ENCODE assay signal across 15 cellular contexts in the genomic region with DNA sequence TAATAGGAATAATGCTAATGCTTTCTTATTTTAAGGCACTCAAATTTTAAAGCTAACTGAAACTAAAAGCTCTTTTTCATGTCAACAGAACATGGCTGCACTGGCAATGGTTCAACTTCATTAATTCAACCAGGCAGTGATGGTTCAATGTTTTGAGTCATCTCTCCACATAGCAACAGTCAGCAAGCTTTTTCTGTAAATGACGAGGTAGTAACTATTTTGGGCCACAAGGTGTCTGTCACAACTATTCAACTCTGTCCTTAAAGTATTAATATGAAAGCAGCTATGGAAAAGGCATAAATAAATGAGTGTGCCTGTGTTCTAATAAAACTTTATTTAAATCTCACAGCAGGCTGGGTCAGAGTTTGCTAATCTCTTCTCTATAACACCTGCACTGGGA.
A peak's percentile ranks its signal among the peaks of the same experiment; 100 is the strongest.
DNase-seq lines count a peak whose midpoint lies in the region; ATAC-seq and TF ChIP-seq lines count a peak whose summit lies in the region.
"Had no signal": no experiment of that assay in that cellular context is flagged by ENCODE, and none has a peak within 500 bp of the region (broad histone marks: within the 10 kb centered on the region; RNA-seq: fewer than 3 reads in every experiment).

No MANE protein-coding gene starts in this region.

- TF ChIP-seq CTCF in cardiac muscle cell (IDR thresholded peaks at IDR 0.05; ENCODE audit: low read depth, low read length) (peak; percentile 16), epithelial cell of proximal tubule (conservative IDR thresholded peaks at IDR 0.05; ENCODE audit: low read depth, low read length) (no peak)

- intact Hi-C loops in right cardiac atrium (cut with DNase I) (no loop called here), posterior vena cava (cut with DNase I) (no loop called here)

- no peaks in the 10 kb centered on the region for H3K4me1 ChIP-seq in cardiac muscle cell (ENCODE audit: low read depth)
- no peaks in the 10 kb centered on the region for H3K4me1 ChIP-seq in right cardiac atrium (ENCODE audit: control insufficient read depth, insufficient read depth, low read length)
- H3K4me1 ChIP-seq in effector memory CD4-positive, alpha-beta T cell (ENCODE audit: control insufficient read depth, insufficient read depth, low read length, poor library complexity, severe bottlenecking), result no peaks in the 10 kb centered on the region

- H3K4me3 ChIP-seq in cardiac muscle cell, result no peak overlapping the region
- H3K4me3 ChIP-seq in right cardiac atrium (ENCODE audit: low read length), result no peak overlapping the region
- H3K4me3 ChIP-seq in epithelial cell of proximal tubule (ENCODE audit: low read depth, low read length), result no peak overlapping the region
- H3K4me3 ChIP-seq in effector memory CD4-positive, alpha-beta T cell (ENCODE audit: insufficient read depth, low read depth, low read length, poor library complexity, severe bottlenecking), result no peak overlapping the region
- H3K4me3 ChIP-seq: pancreas had no signal

- 43% methylated on average over 1 of the region's 1 CpG for WGBS in right cardiac atrium

- no peaks in the 10 kb centered on the region for H3K36me3 ChIP-seq in cardiac muscle cell
- H3K36me3 ChIP-seq in effector memory CD4-positive, alpha-beta T cell (ENCODE audit: control insufficient read depth, insufficient read depth, low read length), result no peaks in the 10 kb centered on the region
- H3K36me3 ChIP-seq: pancreas had no signal

- H3K9me3 ChIP-seq in cardiac muscle cell (ENCODE audit: low read depth) (no peaks in the 10 kb centered on the region), right cardiac atrium (ENCODE audit: control insufficient read depth, low read length) (no peaks in the 10 kb centered on the region)
- H3K9me3 ChIP-seq in effector memory CD4-positive, alpha-beta T cell (ENCODE audit: control insufficient read depth, low read length), result no peaks in the 10 kb centered on the region
- H3K9me3 ChIP-seq: pancreas had no signal

- peak in 1 of 2 donors; percentile 43 for DNase-seq in cardiac muscle cell (ENCODE audit: low read depth in 1 of 2, low spot score in 1 of 2)
- DNase-seq in right cardiac atrium, result no peak
- DNase-seq in RKO (ENCODE audit: low spot score), result peak; percentile 53
- peak; percentile 3 for DNase-seq in epithelial cell of proximal tubule (ENCODE audit: low read depth)
- no peak for DNase-seq in posterior vena cava (ENCODE audit: low spot score)
- no peak for DNase-seq in hippocampal formation (lab: John Stamatoyannopoulos, UW)
- no peak for DNase-seq in epidermal melanocyte (ENCODE audit: insufficient read length, low spot score)
- no peak for DNase-seq in effector memory CD4-positive, alpha-beta T cell
- DNase-seq: activated CD4-positive, CD25-positive, alpha-beta regulatory T cell; GDM1; NCI-H510A; pancreas; SHP77; stimulated activated CD4-positive, alpha-beta T cell treated with anti-CD3 and anti-CD28 coated beads, Interleukin-1b, Interleukin-23, amount 100 ng/mL, for 48 hours had no signal

- no peak for ATAC-seq in right cardiac atrium
- ATAC-seq: pancreas; stimulated activated effector memory CD8-positive, alpha-beta T cell treated with anti-CD3 and anti-CD28 coated beads, Interleukin-12 subunit alpha, Interleukin-12 subunit beta, amount 100 ng/mL, for 72 hours had no signal

- H3K27ac ChIP-seq in cardiac muscle cell, result no peak overlapping the region
- H3K27ac ChIP-seq in right cardiac atrium (ENCODE audit: low read length), result no peak overlapping the region
- H3K27ac ChIP-seq in effector memory CD4-positive, alpha-beta T cell (ENCODE audit: insufficient read depth, low read length, poor library complexity, severe bottlenecking), result no peak overlapping the region
- H3K27ac ChIP-seq: pancreas had no signal

- no peaks in the 10 kb centered on the region for H3K27me3 ChIP-seq in cardiac muscle cell
- H3K27me3 ChIP-seq in right cardiac atrium (ENCODE audit: control insufficient read depth, insufficient read depth), result no peaks in the 10 kb centered on the region
- no peaks in the 10 kb centered on the region for H3K27me3 ChIP-seq in effector memory CD4-positive, alpha-beta T cell (replicated peaks; ENCODE audit: control insufficient read depth, insufficient read depth, low read length, poor library complexity, severe bottlenecking)
- H3K27me3 ChIP-seq: pancreas had no signal

Comparison
In these comparisons a context has a peak if more than half of its experiments do, and no peak if none do; other contexts are left out.
1. DNase-seq: peak in RKO (single experiment) and epithelial cell of proximal tubule (single experiment); none in right cardiac atrium (0 of 3), posterior vena cava (single experiment), hippocampal formation (0 of 2), epidermal melanocyte (single experiment) and effector memory CD4-positive, alpha-beta T cell (0 of 3).